12 cellular contexts compared by ENCODE assay signal in the genomic region with DNA sequence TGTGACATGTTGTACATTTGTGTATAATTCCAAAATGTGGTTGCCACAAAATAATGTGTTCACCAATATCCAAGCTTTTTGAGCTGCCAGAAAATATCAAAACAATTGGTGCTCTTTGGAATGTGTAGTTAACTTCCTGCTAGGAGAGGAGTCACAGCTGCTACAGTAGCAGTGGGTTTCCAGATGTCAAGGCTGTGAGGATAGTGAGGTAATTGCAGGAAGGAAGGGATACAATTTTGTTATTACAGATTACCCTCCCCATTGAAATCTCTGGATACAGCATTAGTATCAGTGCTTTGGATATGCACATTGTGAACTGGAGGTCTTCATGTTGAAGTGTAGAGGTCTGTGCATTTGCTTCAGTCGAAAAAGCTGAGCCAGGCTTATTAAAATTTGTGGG.
DNase-seq lines count a peak whose midpoint lies in the region; ATAC-seq and TF ChIP-seq lines count a peak whose summit lies in the region.
"Had no signal": no experiment of that assay in that cellular context is flagged by ENCODE, and none has a peak within 500 bp of the region (broad histone marks: within the 10 kb centered on the region; RNA-seq: fewer than 3 reads in every experiment).

No MANE protein-coding gene starts in this region.

- peaks cover 18% of the 10 kb centered on the region for H3K4me1 Mint-ChIP-seq in CD14-positive monocyte

- peak overlapping the region; percentile 94 for H3K27ac ChIP-seq in A673 (ENCODE audit: low read depth, low read length, poor library complexity, severe bottlenecking)
- no peak overlapping the region for H3K27ac ChIP-seq in foreskin keratinocyte
- H3K27ac ChIP-seq in caudate nucleus (ENCODE audit: low read depth, low read length): no peak overlapping the region

- H3K27ac Mint-ChIP-seq in CD14-positive monocyte: no peak overlapping the region
- H3K27ac Mint-ChIP-seq: naive thymus-derived CD4-positive, alpha-beta T cell had no signal

- H3K27me3 Mint-ChIP-seq in CD14-positive monocyte (ENCODE audit: low read depth in 3 of 3): no peaks in the 10 kb centered on the region
- H3K27me3 Mint-ChIP-seq: naive thymus-derived CD4-positive, alpha-beta T cell had no signal

- no peak overlapping the region for H3K4me3 Mint-ChIP-seq in CD14-positive monocyte
- H3K4me3 Mint-ChIP-seq: naive thymus-derived CD4-positive, alpha-beta T cell had no signal

- intact Hi-C loops in A673 (cut with micrococcal nuclease; ENCODE audit: unreplicated experiment): loop anchor here (2.0 to 10.0 kb wide), 4 partner anchors 117 to 573 kb away; no protein-coding TSS in a partner anchor
- intact Hi-C loops in CD14-positive monocyte (cut with micrococcal nuclease): loop anchor here in 1 of 2 donors (10.0 kb wide), 1 partner anchor 53 kb away; no protein-coding TSS in a partner anchor

- peaks cover 19 to 24% of the 10 kb centered on the region in 2 donors for H3K36me3 Mint-ChIP-seq in CD14-positive monocyte

- peak; percentile 35 for ATAC-seq in foreskin keratinocyte
- ATAC-seq: GM12878; naive thymus-derived CD4-positive, alpha-beta T cell had no signal

- peaks cover 97% of the 10 kb centered on the region for H3K4me1 ChIP-seq in A673 (ENCODE audit: insufficient read depth, low read length, poor library complexity, severe bottlenecking)
- peaks cover 4% of the 10 kb centered on the region for H3K4me1 ChIP-seq in foreskin keratinocyte

- no TSS peak for BruUV-seq in A673 (replicated peaks; lab: Mats Ljungman, UMichigan)

- H3K36me3 ChIP-seq in A673 (ENCODE audit: insufficient read depth, low read length, poor library complexity, severe bottlenecking): peaks cover 39% of the 10 kb centered on the region

- no peaks in the 10 kb centered on the region for H3K9me3 Mint-ChIP-seq in CD14-positive monocyte

- CTCF ChIA-PET in A673 (lab: Charles Lee): no interaction called here

- no peaks in the 10 kb centered on the region for H3K9me3 ChIP-seq in A673 (ENCODE audit: low read depth, low read length, poor library complexity, severe bottlenecking)

- TF ChIP-seq CTCF in A673 (conservative IDR thresholded peaks at IDR 0.05; ENCODE audit: low read depth, low read length) (no peak), foreskin keratinocyte (conservative IDR thresholded peaks at IDR 0.05) (no peak), CD14-positive monocyte (IDR thresholded peaks at IDR 0.05) (no peak)

- no peaks in the 10 kb centered on the region for H3K27me3 ChIP-seq in A673 (replicated peaks; ENCODE audit: insufficient read depth, low read depth, low read length, poor library complexity)
- H3K27me3 ChIP-seq in foreskin keratinocyte: no peaks in the 10 kb centered on the region

- DNase-seq in A673 (ENCODE audit: low spot score) (peak; percentile 97), EL (peak; percentile 65), foreskin keratinocyte (no peak), cerebellar nuclear complex (lab: John Stamatoyannopoulos, UW) (no peak), CD14-positive monocyte (ENCODE audit: low spot score) (no peak), caudate nucleus (lab: John Stamatoyannopoulos, UW) (no peak), T-helper 9 cell (no peak)
- DNase-seq: activated CD4-positive, alpha-beta T cell treated with anti-CD3 and anti-CD28 coated beads, Interleukin-2, amount 50 U/mL, for 4 hours; activated naive CD4-positive, alpha-beta T cell; naive thymus-derived CD4-positive, alpha-beta T cell had no signal

- POLR2A ChIA-PET in A673 (lab: Charles Lee; ENCODE audit: low non-redundant PET): no interaction called here

- H3K4me3 ChIP-seq in A673 (ENCODE audit: low read depth, low read length, poor library complexity, severe bottlenecking): peak overlapping the region; percentile 4
- H3K4me3 ChIP-seq: GM12878 had no signal

TF ChIP-seq in PFSK-1, 5 proteins besides CTCF, POLR2A, EP300 and RAD21:
- TF ChIP-seq SIN3A (IDR thresholded peaks at IDR 0.05; ENCODE audit: borderline replicate concordance, insufficient read depth, low read length): peak; percentile 91; the same call in 1 of the 2 replicates
- TF ChIP-seq, protein P1, sequence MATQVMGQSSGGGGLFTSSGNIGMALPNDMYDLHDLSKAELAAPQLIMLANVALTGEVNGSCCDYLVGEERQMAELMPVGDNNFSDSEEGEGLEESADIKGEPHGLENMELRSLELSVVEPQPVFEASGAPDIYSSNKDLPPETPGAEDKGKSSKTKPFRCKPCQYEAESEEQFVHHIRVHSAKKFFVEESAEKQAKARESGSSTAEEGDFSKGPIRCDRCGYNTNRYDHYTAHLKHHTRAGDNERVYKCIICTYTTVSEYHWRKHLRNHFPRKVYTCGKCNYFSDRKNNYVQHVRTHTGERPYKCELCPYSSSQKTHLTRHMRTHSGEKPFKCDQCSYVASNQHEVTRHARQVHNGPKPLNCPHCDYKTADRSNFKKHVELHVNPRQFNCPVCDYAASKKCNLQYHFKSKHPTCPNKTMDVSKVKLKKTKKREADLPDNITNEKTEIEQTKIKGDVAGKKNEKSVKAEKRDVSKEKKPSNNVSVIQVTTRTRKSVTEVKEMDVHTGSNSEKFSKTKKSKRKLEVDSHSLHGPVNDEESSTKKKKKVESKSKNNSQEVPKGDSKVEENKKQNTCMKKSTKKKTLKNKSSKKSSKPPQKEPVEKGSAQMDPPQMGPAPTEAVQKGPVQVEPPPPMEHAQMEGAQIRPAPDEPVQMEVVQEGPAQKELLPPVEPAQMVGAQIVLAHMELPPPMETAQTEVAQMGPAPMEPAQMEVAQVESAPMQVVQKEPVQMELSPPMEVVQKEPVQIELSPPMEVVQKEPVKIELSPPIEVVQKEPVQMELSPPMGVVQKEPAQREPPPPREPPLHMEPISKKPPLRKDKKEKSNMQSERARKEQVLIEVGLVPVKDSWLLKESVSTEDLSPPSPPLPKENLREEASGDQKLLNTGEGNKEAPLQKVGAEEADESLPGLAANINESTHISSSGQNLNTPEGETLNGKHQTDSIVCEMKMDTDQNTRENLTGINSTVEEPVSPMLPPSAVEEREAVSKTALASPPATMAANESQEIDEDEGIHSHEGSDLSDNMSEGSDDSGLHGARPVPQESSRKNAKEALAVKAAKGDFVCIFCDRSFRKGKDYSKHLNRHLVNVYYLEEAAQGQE (IDR thresholded peaks at IDR 0.05; ENCODE audit: insufficient read depth in 1 of 2, low read depth in 2 of 2, low read length in 2 of 2): no peak

Comparison
In these comparisons a context has a peak if more than half of its experiments do, and no peak if none do; other contexts are left out.
1. DNase-seq: peak in A673 (single experiment) and EL (single experiment); none in foreskin keratinocyte (0 of 2), cerebellar nuclear complex (0 of 2), CD14-positive monocyte (single experiment), caudate nucleus (0 of 61) and T-helper 9 cell (single experiment).